1 cellular context compared by ENCODE assay signal in genomic region chr3:112261742-112262141, GRCh38.
TF ChIP-seq lines count a peak whose summit lies in the region.

No MANE protein-coding gene starts in this region.

TF ChIP-seq in A549, 52 proteins besides CTCF, POLR2A, EP300 and RAD21 (continued from another document):
- TF ChIP-seq REST (IDR thresholded peaks at IDR 0.05) (no peak), BHLHE40 (IDR thresholded peaks at IDR 0.05; ENCODE audit: low read depth, low read length) (no peak), EHF (CRISPR knock-in tag; IDR thresholded peaks at IDR 0.05) (no peak), FOXS1 (CRISPR knock-in tag; IDR thresholded peaks at IDR 0.05) (no peak), RARB (CRISPR knock-in tag; IDR thresholded peaks at IDR 0.05) (no peak), EHMT2 (IDR thresholded peaks at IDR 0.05; ENCODE audit: low read depth) (no peak), NR3C1 (IDR thresholded peaks at IDR 0.05) (no peak), RFX5 (IDR thresholded peaks at IDR 0.05) (no peak), JUNB (IDR thresholded peaks at IDR 0.05) (no peak), MAFK (IDR thresholded peaks at IDR 0.05; ENCODE audit: partially characterized antibody) (no peak), MYC (IDR thresholded peaks at IDR 0.05; ENCODE audit: borderline replicate concordance, low read length) (no peak), SREBF2 (IDR thresholded peaks at IDR 0.05) (no peak), CBX2 (IDR thresholded peaks at IDR 0.05; ENCODE audit: borderline replicate concordance, low read depth) (no peak), HOXB5 (CRISPR knock-in tag; IDR thresholded peaks at IDR 0.05) (no peak)
